In genomic region chr17:50866950-50867855, GRCh38 we compare ENCODE assay signal across 8 cellular contexts. TPM values are rescaled to one million over a fixed set of nuclear protein-coding genes. Genes with fewer than 3 reads are reported as not detected.
A peak's percentile ranks its signal among the peaks of the same experiment; 100 is the strongest.
DNase-seq lines count a peak whose midpoint lies in the region; ATAC-seq, FAIRE-seq and TF ChIP-seq lines count a peak whose summit lies in the region.

No MANE protein-coding gene starts in this region.

- peak; percentile 39 to 51 for ATAC-seq in naive thymus-derived CD8-positive, alpha-beta T cell
- peak; percentile 55 to 58 for ATAC-seq in stimulated activated naive B cell treated with anti-CD40 and anti-IgM and Interleukin-4, amounts not matched to agents 10 μg/mL and 1 μg/mL and 100 μg/mL, for 72 hours (replicated peaks)

- peak; percentile 96 for FAIRE-seq in H54 (lab: Jason Lieb, UNC)

- CTCF ChIA-PET in RWPE1 (lab: Yijun Ruan, JAX) = interaction anchor here (0.7 to 1.7 kb wide), 4 partner anchors 35 to 86 kb away, joined by 3 to 6 read pairs (median 3); no protein-coding TSS in a partner anchor

- H3K27ac ChIP-seq in DOHH2 (ENCODE audit: low read depth, low read length) (peak overlapping the region; percentile 97), RWPE1 (peak overlapping the region; percentile 100)

- peak; percentile 85 for DNase-seq in H54 (ENCODE audit: insufficient read length, low spot score)
- DNase-seq in RWPE1 (ENCODE audit: low spot score) = peak; percentile 98
- peak; percentile 72 for DNase-seq in activated T-helper 9 cell treated with anti-CD3 and anti-CD28 coated beads, Interleukin-2, amount 50 U/mL, for 16 hours (ENCODE audit: low read depth)
- peak; percentile 93 for DNase-seq in fibroblast of peridontal ligament (ENCODE audit: extremely low read depth)
- DNase-seq in naive thymus-derived CD8-positive, alpha-beta T cell = peak; percentile 64 to 93 (median 82)
- peak; percentile 83 for DNase-seq in stimulated activated naive B cell treated with anti-CD40 and anti-IgM and Interleukin-4, amounts not matched to agents 10 μg/mL and 1 μg/mL and 100 μg/mL, for 72 hours

- peak; percentile 29; the same call in 1 of the 2 replicates for TF ChIP-seq POLR2A in H54 (IDR thresholded peaks at IDR 0.05; ENCODE audit: low read depth, low read length)

- peaks cover 0 to 1% (median 0%) of the 10 kb centered on the region in 5 donors for H3K27me3 Mint-ChIP-seq in naive thymus-derived CD8-positive, alpha-beta T cell
- H3K27me3 Mint-ChIP-seq in stimulated activated naive B cell treated with anti-CD40 and anti-IgM and Interleukin-4, amounts not matched to agents 10 μg/mL and 1 μg/mL and 100 μg/mL, for 72 hours = no peaks in the 10 kb centered on the region

- H3K4me1 ChIP-seq in DOHH2 (ENCODE audit: control insufficient read depth, low read length) = peaks cover 37% of the 10 kb centered on the region
- H3K4me1 ChIP-seq in Loucy (ENCODE audit: insufficient read depth, low read length, poor library complexity, severe bottlenecking) = peaks cover 34% of the 10 kb centered on the region

- H3K27ac Mint-ChIP-seq in naive thymus-derived CD8-positive, alpha-beta T cell = peak overlapping the region; percentile 96 to 100 (median 99)
- H3K27ac Mint-ChIP-seq in stimulated activated naive B cell treated with anti-CD40 and anti-IgM and Interleukin-4, amounts not matched to agents 10 μg/mL and 1 μg/mL and 100 μg/mL, for 72 hours = peak overlapping the region; percentile 99

- H3K4me3 ChIP-seq in DOHH2 (ENCODE audit: low read length) (peak overlapping the region; percentile 96), Loucy (ENCODE audit: low read length, poor library complexity, severe bottlenecking) (peak overlapping the region; percentile 84)

- H3K9ac ChIP-seq in Loucy (ENCODE audit: low read depth, low read length, poor library complexity, severe bottlenecking) = peak overlapping the region; percentile 92

- POLR2A ChIA-PET in RWPE1 (lab: Yijun Ruan, JAX; ENCODE audit: low non-redundant PET) = interaction anchor here (0.6 to 2.4 kb wide), 6 partner anchors 22 to 82 kb away, joined by 3 to 12 read pairs (median 4); no protein-coding TSS in a partner anchor
- POLR2A ChIA-PET in naive thymus-derived CD8-positive, alpha-beta T cell (lab: Charles Lee) = interaction anchor here (1.0 to 10.1 kb wide), 22 partner anchors 9 to 394 kb away, joined by 3 to 544 read pairs (median 9); partner anchors contain the start of genes LUC7L3, NME1, NME2 and SPAG9

- H2AFZ ChIP-seq in Loucy (ENCODE audit: low read length) = peak overlapping the region; percentile 86

- TF ChIP-seq CTCF in DOHH2 (IDR thresholded peaks at IDR 0.05; ENCODE audit: low read depth, low read length, poor library complexity, severe bottlenecking) (no peak), Loucy (conservative IDR thresholded peaks at IDR 0.05; ENCODE audit: low read length) (no peak), RWPE1 (conservative IDR thresholded peaks at IDR 0.05; ENCODE audit: low read depth) (no peak)

- no peaks in the 10 kb centered on the region for H3K9me3 ChIP-seq in DOHH2 (ENCODE audit: control insufficient read depth, insufficient read depth, low read length)
- no peaks in the 10 kb centered on the region for H3K9me3 ChIP-seq in Loucy (ENCODE audit: insufficient read depth, low read depth, low read length)

- peaks cover 8 to 23% (median 12%) of the 10 kb centered on the region in 3 donors for H3K36me3 Mint-ChIP-seq in naive thymus-derived CD8-positive, alpha-beta T cell
- H3K36me3 Mint-ChIP-seq in stimulated activated naive B cell treated with anti-CD40 and anti-IgM and Interleukin-4, amounts not matched to agents 10 μg/mL and 1 μg/mL and 100 μg/mL, for 72 hours = peaks cover 12 to 13% of the 10 kb centered on the region in 2 donors

- H3K4me2 ChIP-seq in DOHH2 (ENCODE audit: low read length) = peak overlapping the region; percentile 99
- H3K4me2 ChIP-seq in Loucy (ENCODE audit: low read depth, low read length, poor library complexity, severe bottlenecking) = peak overlapping the region; percentile 84

- no peaks in the 10 kb centered on the region for H3K27me3 ChIP-seq in DOHH2 (ENCODE audit: control insufficient read depth, low read length)
- peaks cover 15% of the 10 kb centered on the region for H3K27me3 ChIP-seq in Loucy (ENCODE audit: insufficient read depth, low read length, poor library complexity, severe bottlenecking)

- peaks cover 45% of the 10 kb centered on the region for H3K79me2 ChIP-seq in DOHH2 (ENCODE audit: control insufficient read depth, low read length)
- H3K79me2 ChIP-seq in Loucy (ENCODE audit: insufficient read depth, low read length) = peaks cover 29% of the 10 kb centered on the region

- H3K9me2 ChIP-seq in DOHH2 (replicated peaks; ENCODE audit: control insufficient read depth, low read length) (no peaks in the 10 kb centered on the region), Loucy (replicated peaks; ENCODE audit: low read depth, low read length) (no peaks in the 10 kb centered on the region)

- H4K20me1 ChIP-seq in DOHH2 (ENCODE audit: control insufficient read depth, insufficient read depth, low read depth, low read length) = peaks cover 11% of the 10 kb centered on the region
- H4K20me1 ChIP-seq in Loucy (ENCODE audit: insufficient read depth, low read length, poor library complexity, severe bottlenecking) = peaks cover 17% of the 10 kb centered on the region

- H3K4me1 Mint-ChIP-seq in naive thymus-derived CD8-positive, alpha-beta T cell = peaks cover 25 to 66% (median 60%) of the 10 kb centered on the region in 4 donors
- peaks cover 24 to 52% of the 10 kb centered on the region in 2 donors for H3K4me1 Mint-ChIP-seq in stimulated activated naive B cell treated with anti-CD40 and anti-IgM and Interleukin-4, amounts not matched to agents 10 μg/mL and 1 μg/mL and 100 μg/mL, for 72 hours

- H3K4me3 Mint-ChIP-seq in naive thymus-derived CD8-positive, alpha-beta T cell = peak overlapping the region; percentile 80 to 99 (median 94)
- H3K4me3 Mint-ChIP-seq in stimulated activated naive B cell treated with anti-CD40 and anti-IgM and Interleukin-4, amounts not matched to agents 10 μg/mL and 1 μg/mL and 100 μg/mL, for 72 hours = peak overlapping the region; percentile 96 to 98

- peaks cover 3% of the 10 kb centered on the region for H3F3A ChIP-seq in DOHH2 (ENCODE audit: control insufficient read depth, insufficient read depth)
- H3F3A ChIP-seq in Loucy (ENCODE audit: low read depth) = 0 out of 2 replicates have a peak, but pooled peaks cover 5% of the 10 kb centered on the region

- peaks cover 0 to 4% (median 0%) of the 10 kb centered on the region in 9 donors for H3K9me3 Mint-ChIP-seq in naive thymus-derived CD8-positive, alpha-beta T cell
- H3K9me3 Mint-ChIP-seq in stimulated activated naive B cell treated with anti-CD40 and anti-IgM and Interleukin-4, amounts not matched to agents 10 μg/mL and 1 μg/mL and 100 μg/mL, for 72 hours = no peaks in the 10 kb centered on the region

- H3K36me3 ChIP-seq in DOHH2 (ENCODE audit: control insufficient read depth, low read length) (peaks cover 18% of the 10 kb centered on the region), Loucy (ENCODE audit: insufficient read depth, low read length) (no peaks in the 10 kb centered on the region)

RNA-seq across cellular contexts. Expression of gene TOB1, which starts 1.0 kb away (rescaled TPM):
- 100 to 1,000 TPM in 1 of 2 experiments, 10 to 100 TPM in 1; 86.8 to 107 TPM for total RNA-seq in naive thymus-derived CD8-positive, alpha-beta T cell
- 100 to 1,000 TPM in 1 of 3 donors, 10 to 100 TPM in 2; 42.9 to 114 (median 65.1) TPM for polyA plus RNA-seq in naive thymus-derived CD8-positive, alpha-beta T cell

RNA-seq across cellular contexts. Expression of gene WFIKKN2, which starts 31.8 kb away (rescaled TPM):
- total RNA-seq in naive thymus-derived CD8-positive, alpha-beta T cell = not detected
- polyA plus RNA-seq in naive thymus-derived CD8-positive, alpha-beta T cell = not detected

Comparison
In these comparisons a context has a peak if more than half of its experiments do, and no peak if none do; other contexts are left out.
1. Peak in every context shown above with its lines: DNase-seq, ATAC-seq, H3K4me3 ChIP-seq and H3K27ac ChIP-seq.